Comparison of ENCODE assay signal across 1 cellular context in genomic region chr7:157309990-157310668, GRCh38.
TF ChIP-seq lines count a peak whose summit lies in the region.

No MANE protein-coding gene starts in this region.

TF ChIP-seq in K562, 482 proteins besides CTCF, POLR2A, EP300 and RAD21 (continued from another document):
- TF ChIP-seq IRF9 (tag; IDR thresholded peaks at IDR 0.05), result no peak
- no peak for TF ChIP-seq NFE2 (IDR thresholded peaks at IDR 0.05; ENCODE audit: low read depth)
- TF ChIP-seq TCFL5 (CRISPR knock-in tag; conservative IDR thresholded peaks at IDR 0.05), result no peak
- no peak for TF ChIP-seq SNAPC5 (CRISPR knock-in tag; IDR thresholded peaks at IDR 0.05)
- TF ChIP-seq MAX (CRISPR knock-in tag; IDR thresholded peaks at IDR 0.05), result no peak
- TF ChIP-seq GABPB1 (CRISPR knock-in tag; IDR thresholded peaks at IDR 0.05), result no peak
- no peak for TF ChIP-seq ZBTB26 (CRISPR knock-in tag; IDR thresholded peaks at IDR 0.05)
- no peak for TF ChIP-seq TRIM24 (IDR thresholded peaks at IDR 0.05)
- no peak for TF ChIP-seq POU5F1 (IDR thresholded peaks at IDR 0.05; ENCODE audit: borderline replicate concordance, low read depth, low read length, partially characterized antibody)
- TF ChIP-seq ZNF655 (CRISPR knock-in tag; IDR thresholded peaks at IDR 0.05), result no peak
- no peak for TF ChIP-seq MEF2D (tag; conservative IDR thresholded peaks at IDR 0.05; ENCODE audit: low read depth)
- no peak for TF ChIP-seq ZNF77 (CRISPR knock-in tag; IDR thresholded peaks at IDR 0.05)
